6 cellular contexts compared by ENCODE assay signal in the genomic region with DNA sequence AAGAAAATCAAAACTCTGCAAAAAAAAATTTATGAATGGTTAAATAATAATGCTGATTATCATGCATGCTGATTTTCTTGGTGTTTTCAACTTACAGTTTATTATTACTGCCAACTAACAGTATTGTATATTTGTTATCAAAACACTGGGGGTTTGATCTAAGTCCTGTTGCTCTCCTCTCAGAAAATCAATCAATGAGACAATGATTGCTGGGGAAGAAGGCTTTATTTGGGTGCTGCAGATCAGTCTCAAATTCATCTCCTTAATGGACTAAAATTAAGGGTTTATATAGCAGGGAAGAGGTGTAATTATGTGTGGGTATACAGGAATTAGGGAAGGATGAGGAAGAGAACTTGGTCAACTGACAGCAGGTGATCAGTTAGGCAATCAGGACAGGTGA.
"Had no signal": no experiment of that assay in that cellular context is flagged by ENCODE, and none has a peak within 500 bp of the region (broad histone marks: within the 10 kb centered on the region; RNA-seq: fewer than 3 reads in every experiment).

No MANE protein-coding gene starts in this region.

- FAIRE-seq: K562 had no signal

- H3K4me3 ChIP-seq: K562 had no signal

- H3K4me1 Mint-ChIP-seq: IgD-negative memory B cell had no signal

- H3K4me2 ChIP-seq: KMS-11 had no signal

- H3K27ac Mint-ChIP-seq: IgD-negative memory B cell had no signal

- DNase-seq: IMR-90, KBM-7 had no signal

- H3K9ac ChIP-seq: KMS-11 had no signal

- H3K27ac ChIP-seq: HL-60, KMS-11 had no signal

- H3K27me3 Mint-ChIP-seq: IgD-negative memory B cell had no signal

- ATAC-seq: K562 had no signal

- H3K36me3 Mint-ChIP-seq: IgD-negative memory B cell had no signal

- H3K4me3 Mint-ChIP-seq: IgD-negative memory B cell had no signal
